ENCODE assay signal across 8 cellular contexts in genomic region chrX:108735680-108736508, GRCh38. TPM values are rescaled to one million over a fixed set of nuclear protein-coding genes. Genes with fewer than 3 reads are reported as not detected.
DNase-seq lines count a peak whose midpoint lies in the region; ATAC-seq and TF ChIP-seq lines count a peak whose summit lies in the region.

No MANE protein-coding gene starts in this region.

- peaks cover 58% of the 10 kb centered on the region for H3F3A ChIP-seq in neural progenitor cell (ENCODE audit: low read depth)

- no peak overlapping the region for H2AFZ ChIP-seq in neural progenitor cell (replicated peaks)

- H3K4me3 Mint-ChIP-seq in endothelial cell (ENCODE audit: unreplicated experiment): peak overlapping the region; percentile 92
- H3K4me3 Mint-ChIP-seq in neural progenitor cell: peak overlapping the region; percentile 94

- peak overlapping the region; percentile 64 for H3K4me3 ChIP-seq in neural progenitor cell

- H3K36me3 Mint-ChIP-seq in endothelial cell (ENCODE audit: low read depth, unreplicated experiment) (no peaks in the 10 kb centered on the region), neural progenitor cell (peaks cover 3% of the 10 kb centered on the region)

- H3K36me3 ChIP-seq in neural progenitor cell: peaks cover 7% of the 10 kb centered on the region

- peak; percentile 32 for ATAC-seq in HG03432 (IDR thresholded peaks at IDR 0.05; ENCODE audit: unreplicated experiment)
- ATAC-seq in HG03280 (IDR thresholded peaks at IDR 0.05; ENCODE audit: unreplicated experiment): no peak
- no peak for ATAC-seq in HG02973 (IDR thresholded peaks at IDR 0.05; ENCODE audit: unreplicated experiment)
- no peak for ATAC-seq in GM18498 (IDR thresholded peaks at IDR 0.05; ENCODE audit: unreplicated experiment)

- no peaks in the 10 kb centered on the region for H3K27me3 ChIP-seq in neural progenitor cell

- H3K4me1 Mint-ChIP-seq in endothelial cell (ENCODE audit: unreplicated experiment): no peaks in the 10 kb centered on the region
- H3K4me1 Mint-ChIP-seq in neural progenitor cell: peaks cover 44% of the 10 kb centered on the region

- H3K27me3 Mint-ChIP-seq in endothelial cell (ENCODE audit: unreplicated experiment) (peaks cover 6% of the 10 kb centered on the region), neural progenitor cell (ENCODE audit: insufficient read depth, low read depth) (peaks cover 36% of the 10 kb centered on the region)

- H3K4me2 ChIP-seq in neural progenitor cell: peak overlapping the region; percentile 91

- H3K79me2 ChIP-seq in neural progenitor cell (ENCODE audit: low read depth): peaks cover 80% of the 10 kb centered on the region

- H4K20me1 ChIP-seq in neural progenitor cell (ENCODE audit: low read depth): peaks cover 27% of the 10 kb centered on the region

- H3K9ac ChIP-seq in neural progenitor cell: no peak overlapping the region

- H3K9me3 ChIP-seq in neural progenitor cell (ENCODE audit: low read depth): no peaks in the 10 kb centered on the region

- TF ChIP-seq CTCF in endothelial cell (IDR thresholded peaks at IDR 0.05; ENCODE audit: unreplicated experiment) (no peak), neural progenitor cell (IDR thresholded peaks at IDR 0.05) (no peak)

- no peak overlapping the region for H3K27ac Mint-ChIP-seq in endothelial cell (ENCODE audit: unreplicated experiment)
- no peak overlapping the region for H3K27ac Mint-ChIP-seq in neural progenitor cell

- DNase-seq in AG20443 (ENCODE audit: low spot score) (peak; percentile 13), endothelial cell (ENCODE audit: low spot score) (peak; percentile 27), neural progenitor cell (ENCODE audit: low spot score) (peak; percentile 49), NOMO-1 treated with dmso at 0.1 percent for 144 hours (lab: John Stamatoyannopoulos, UW; ENCODE audit: unreplicated experiment) (no peak)

- H3K4me1 ChIP-seq in neural progenitor cell: peaks cover 47% of the 10 kb centered on the region

- H3K9me3 Mint-ChIP-seq in endothelial cell (ENCODE audit: unreplicated experiment): no peaks in the 10 kb centered on the region
- peaks cover 3% of the 10 kb centered on the region for H3K9me3 Mint-ChIP-seq in neural progenitor cell

- H3K27ac ChIP-seq in neural progenitor cell: peak overlapping the region; percentile 64

RNA-seq across cellular contexts. Expression of gene IRS4, which starts 0.5 kb away (rescaled TPM):
- total RNA-seq in endothelial cell (ENCODE audit: unreplicated experiment) (1.8 TPM), neural progenitor cell (ENCODE audit: low replicate concordance) (70.1 and 102 TPM in 2 replicates)

Comparison
In these comparisons a context has a peak if more than half of its experiments do, and no peak if none do; other contexts are left out.
1. RNA of gene IRS4, which starts 0.5 kb away (total RNA-seq): 70.1 to 102 TPM in neural progenitor cell; 1.8 TPM in endothelial cell (single experiment); every median in the first group is over 10 times any median in the second.